ENCODE assay signal across 1 cellular context in genomic region chr4:83010522-83011318, GRCh38.
TF ChIP-seq lines count a peak whose summit lies in the region.

TSS of gene LIN54 (minus strand) at chr4:83010823. CDS start at chr4:82984844, 25,979 bp downstream.

TF ChIP-seq in IMR-90, 13 proteins besides CTCF, POLR2A, EP300 and RAD21 (continued from another document):
- peak; percentile 87 for TF ChIP-seq MAZ (IDR thresholded peaks at IDR 0.05; ENCODE audit: borderline replicate concordance, low read depth, low read length)
- TF ChIP-seq MXI1 (IDR thresholded peaks at IDR 0.05; ENCODE audit: borderline replicate concordance, low read depth, low read length), result 0 out of 2 replicates have a peak, but pooled peaks have one; percentile 41
- TF ChIP-seq FOS (IDR thresholded peaks at IDR 0.05; ENCODE audit: low read depth, low read length), result no peak
- TF ChIP-seq NFE2L2 (IDR thresholded peaks at IDR 0.05; ENCODE audit: low read depth, low read length), result no peak
- TF ChIP-seq RCOR1 (IDR thresholded peaks at IDR 0.05; ENCODE audit: insufficient replicate concordance, low read length), result no peak
TF ChIP-seq in IMR-90: peak in this region for 3.
